Comparison of ENCODE assay signal across 8 cellular contexts in genomic region chr2:106107509-106108131, GRCh38.
DNase-seq lines count a peak whose midpoint lies in the region; ATAC-seq and TF ChIP-seq lines count a peak whose summit lies in the region.

No MANE protein-coding gene starts in this region.

- POLR2A ChIA-PET in CD8-positive, alpha-beta T cell (lab: Charles Lee): interaction anchor here (1.2 kb wide), 1 partner anchor 53 kb away, joined by 4 read pairs; no protein-coding TSS in a partner anchor

- no peak overlapping the region for H3K9ac ChIP-seq in H9 (ENCODE audit: extremely low read depth, insufficient read length, low read length)

- peaks cover 18% of the 10 kb centered on the region for H3K4me1 Mint-ChIP-seq in CD8-positive, alpha-beta T cell (ENCODE audit: low read depth)
- no peaks in the 10 kb centered on the region for H3K4me1 Mint-ChIP-seq in H9

- no peak overlapping the region for H3K14ac ChIP-seq in H9 (ENCODE audit: insufficient read depth, low read length)

- no peaks in the 10 kb centered on the region for H3K23me2 ChIP-seq in H9 (ENCODE audit: insufficient read length, low read depth, low read length, poor library complexity, severe bottlenecking)

- H3T11ph ChIP-seq in H9 (ENCODE audit: low read length): no peak overlapping the region

- H4K91ac ChIP-seq in H9 (ENCODE audit: insufficient read length, low read depth, low read length): no peak overlapping the region

- peak; percentile 55 for ATAC-seq in CD8-positive, alpha-beta T cell
- ATAC-seq in GM19463 (IDR thresholded peaks at IDR 0.05; ENCODE audit: unreplicated experiment) (peak; percentile 81), HG03565 (IDR thresholded peaks at IDR 0.05; ENCODE audit: unreplicated experiment) (peak; percentile 66)

- H3K9me3 ChIP-seq in CD8-positive, alpha-beta T cell (ENCODE audit: low read length): no peaks in the 10 kb centered on the region
- H3K9me3 ChIP-seq in H9 (ENCODE audit: control insufficient read depth, low read depth, low read length) (no peaks in the 10 kb centered on the region), MG63 (no peaks in the 10 kb centered on the region)

- no peak overlapping the region for H3K23ac ChIP-seq in H9 (ENCODE audit: insufficient read length, low read depth, low read length)

- H2BK120ac ChIP-seq in H9 (ENCODE audit: low read depth, low read length, poor library complexity, severe bottlenecking): no peak overlapping the region

- no peak overlapping the region for H2BK5ac ChIP-seq in H9 (ENCODE audit: insufficient read length, low read length)

- no peak overlapping the region for H2BK15ac ChIP-seq in H9 (ENCODE audit: low read depth, low read length)

- no peaks in the 10 kb centered on the region for H3K27me3 Mint-ChIP-seq in CD8-positive, alpha-beta T cell (ENCODE audit: low read depth)
- H3K27me3 Mint-ChIP-seq in H9 (ENCODE audit: low read depth): no peaks in the 10 kb centered on the region

- peaks cover 33% of the 10 kb centered on the region for H3K36me3 Mint-ChIP-seq in CD8-positive, alpha-beta T cell
- peaks cover 21 to 33% (median 32%) of the 10 kb centered on the region in 3 experiments; a peak in 6 of 7 replicates for H3K36me3 Mint-ChIP-seq in H9 (ENCODE audit: insufficient read depth in 1 of 3, low read depth in 3 of 3)

- H3K27me3 ChIP-seq in CD8-positive, alpha-beta T cell (ENCODE audit: insufficient read depth, low read length): no peaks in the 10 kb centered on the region
- H3K27me3 ChIP-seq in H9 (ENCODE audit: insufficient read depth, low read length): no peaks in the 10 kb centered on the region
- no peaks in the 10 kb centered on the region for H3K27me3 ChIP-seq in MG63

- H2AFZ ChIP-seq in H9 (ENCODE audit: low read length): no peak overlapping the region

- H3K4me2 ChIP-seq in H9 (ENCODE audit: insufficient read depth, insufficient read length, low read length): no peak overlapping the region

- WGBS in H9 (ENCODE audit: extremely low coverage, insufficient read length, low lambda C conversion rate): no CpG with 5 or more reads among the region's 14 CpGs

- H3K36me3 ChIP-seq in CD8-positive, alpha-beta T cell (ENCODE audit: insufficient read depth, low read length): peaks cover 36% of the 10 kb centered on the region
- H3K36me3 ChIP-seq in MG63: no peaks in the 10 kb centered on the region

- no peaks in the 10 kb centered on the region for H3K79me2 ChIP-seq in H9 (ENCODE audit: insufficient read depth, low read length)

- H3K27ac ChIP-seq in CD8-positive, alpha-beta T cell (ENCODE audit: low read depth, low read length): no peak overlapping the region
- H3K27ac ChIP-seq in H9 (ENCODE audit: insufficient read length, low read depth, low read length): no peak overlapping the region

- DNase-seq in CD8-positive, alpha-beta T cell: peak in 3 of 7 experiments; percentile 25 to 50 (median 27)
- peak; percentile 41 for DNase-seq in effector CD4-positive, alpha-beta T cell
- no peak for DNase-seq in H9
- DNase-seq in SIG-M5 treated with dmso at 0.1 percent for 504 hours (lab: John Stamatoyannopoulos, UW; ENCODE audit: unreplicated experiment): no peak
- no peak for DNase-seq in amniotic stem cell (lab: John Stamatoyannopoulos, UW)
- DNase-seq in MG63: no peak

- no peak overlapping the region for H3K18ac ChIP-seq in H9 (ENCODE audit: insufficient read length, low read depth, low read length)

- no peaks in the 10 kb centered on the region for H3K79me1 ChIP-seq in H9 (ENCODE audit: insufficient read depth, low read depth, low read length, poor library complexity, severe bottlenecking)

- no peak overlapping the region for H2BK20ac ChIP-seq in H9 (ENCODE audit: low read depth, low read length, poor library complexity, severe bottlenecking)

- no peak overlapping the region for H3K4me3 ChIP-seq in CD8-positive, alpha-beta T cell (ENCODE audit: low read depth, low read length)
- no peak overlapping the region for H3K4me3 ChIP-seq in MG63

- H2AK5ac ChIP-seq in H9 (ENCODE audit: insufficient read length, low read length): no peak overlapping the region

- no peak overlapping the region for H4K8ac ChIP-seq in H9 (replicated peaks; ENCODE audit: insufficient read length, low read depth, low read length)

- TF ChIP-seq CTCF in CD8-positive, alpha-beta T cell (IDR thresholded peaks at IDR 0.05): no peak
- TF ChIP-seq CTCF in H9 (conservative IDR thresholded peaks at IDR 0.05): no peak

- no peak overlapping the region for H4K5ac ChIP-seq in H9 (ENCODE audit: insufficient read length, low read depth, low read length)

- H3K4ac ChIP-seq in H9 (ENCODE audit: low read depth, low read length): no peak overlapping the region

- no peak overlapping the region for H3K56ac ChIP-seq in H9 (ENCODE audit: insufficient read length, low read depth, low read length)

- H2BK12ac ChIP-seq in H9 (ENCODE audit: insufficient read length, low read depth, low read length): no peak overlapping the region

- H3K4me1 ChIP-seq in CD8-positive, alpha-beta T cell (ENCODE audit: insufficient read depth, low read length): no peaks in the 10 kb centered on the region
- H3K4me1 ChIP-seq in H9 (ENCODE audit: insufficient read depth, low read length): 0 out of 2 replicates have a peak, but pooled peaks cover 2% of the 10 kb centered on the region

- no peaks in the 10 kb centered on the region for H3K9me3 Mint-ChIP-seq in CD8-positive, alpha-beta T cell
- H3K9me3 Mint-ChIP-seq in H9: no peaks in the 10 kb centered on the region

- intact Hi-C loops in CD8-positive, alpha-beta T cell (cut with DNase I, micrococcal nuclease): loop anchor here (2.0 to 5.0 kb wide), 2 partner anchors 140 to 473 kb away; no protein-coding TSS in a partner anchor

- no peaks in the 10 kb centered on the region for H4K20me1 ChIP-seq in H9 (ENCODE audit: control insufficient read depth, insufficient read depth, insufficient read length)

- H3K27ac Mint-ChIP-seq in CD8-positive, alpha-beta T cell: peak overlapping the region; percentile 77
- no peak overlapping the region; a peak in 1 of 7 replicates for H3K27ac Mint-ChIP-seq in H9

- CTCF ChIA-PET in CD8-positive, alpha-beta T cell (lab: Charles Lee): interaction anchor here (1.2 kb wide), 1 partner anchor 59 kb away, joined by 4 read pairs; no protein-coding TSS in a partner anchor

- no peak overlapping the region for H3K4me3 Mint-ChIP-seq in CD8-positive, alpha-beta T cell
- no peak overlapping the region for H3K4me3 Mint-ChIP-seq in H9
